Comparison of ENCODE assay signal across 2 cellular contexts in the genomic region with DNA sequence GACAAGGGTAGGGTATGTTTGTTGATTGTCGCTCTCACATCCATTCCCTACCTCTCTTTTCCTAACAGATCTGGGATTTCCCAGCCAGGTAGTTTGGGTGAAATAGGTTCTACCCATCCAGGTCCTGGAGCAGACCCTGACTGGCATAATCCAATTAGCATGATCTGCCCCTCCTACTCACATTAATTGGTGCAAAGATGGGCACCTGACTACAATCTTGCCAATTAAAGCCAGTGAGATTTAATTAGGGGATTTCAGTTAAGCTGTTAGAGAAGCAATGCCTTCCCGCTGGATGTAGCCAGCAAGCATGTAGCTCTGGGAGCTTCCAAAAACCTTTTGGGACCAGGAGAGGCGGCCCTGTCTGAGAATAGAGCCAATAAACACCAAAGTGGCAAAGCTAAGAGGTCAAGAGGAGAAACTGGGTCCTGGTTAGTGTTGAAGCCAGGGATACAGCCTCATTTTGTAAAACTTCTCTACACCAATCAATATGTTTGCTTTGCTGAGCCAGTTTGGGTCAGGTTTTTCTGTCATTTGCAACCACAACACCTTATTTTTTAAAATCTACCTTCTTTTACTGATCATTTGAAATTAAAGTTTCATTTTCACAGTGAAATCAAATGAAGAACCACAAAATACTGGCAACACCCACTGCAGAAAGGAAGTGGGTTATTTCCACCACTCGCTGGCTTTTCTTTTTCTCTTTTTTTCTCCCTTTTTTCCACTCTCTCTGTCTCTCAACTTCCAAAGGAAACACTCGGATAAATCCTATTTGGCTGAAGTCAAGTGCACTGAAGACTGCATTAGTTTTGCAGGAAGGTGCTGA.
TF ChIP-seq lines count a peak whose summit lies in the region.

No MANE protein-coding gene starts in this region.

TF ChIP-seq in liver, 16 proteins besides CTCF, POLR2A, EP300 and RAD21 (continued from another document):
- TF ChIP-seq HNF4A (conservative IDR thresholded peaks at IDR 0.05) (peak; percentile 46 to 49), YY1 (IDR thresholded peaks at IDR 0.05) (peak; percentile 84), EGR1 (IDR thresholded peaks at IDR 0.05; ENCODE audit: low read depth in 2 of 2) (no peak), RXRA (IDR thresholded peaks at IDR 0.05) (peak in 1 of 2 donors; percentile 53), NR2F2 (IDR thresholded peaks at IDR 0.05) (no peak), GABPA (IDR thresholded peaks at IDR 0.05 in 1 of 2, conservative IDR thresholded peaks at IDR 0.05 in 1 of 2) (no peak)
- TF ChIP-seq, protein P1, sequence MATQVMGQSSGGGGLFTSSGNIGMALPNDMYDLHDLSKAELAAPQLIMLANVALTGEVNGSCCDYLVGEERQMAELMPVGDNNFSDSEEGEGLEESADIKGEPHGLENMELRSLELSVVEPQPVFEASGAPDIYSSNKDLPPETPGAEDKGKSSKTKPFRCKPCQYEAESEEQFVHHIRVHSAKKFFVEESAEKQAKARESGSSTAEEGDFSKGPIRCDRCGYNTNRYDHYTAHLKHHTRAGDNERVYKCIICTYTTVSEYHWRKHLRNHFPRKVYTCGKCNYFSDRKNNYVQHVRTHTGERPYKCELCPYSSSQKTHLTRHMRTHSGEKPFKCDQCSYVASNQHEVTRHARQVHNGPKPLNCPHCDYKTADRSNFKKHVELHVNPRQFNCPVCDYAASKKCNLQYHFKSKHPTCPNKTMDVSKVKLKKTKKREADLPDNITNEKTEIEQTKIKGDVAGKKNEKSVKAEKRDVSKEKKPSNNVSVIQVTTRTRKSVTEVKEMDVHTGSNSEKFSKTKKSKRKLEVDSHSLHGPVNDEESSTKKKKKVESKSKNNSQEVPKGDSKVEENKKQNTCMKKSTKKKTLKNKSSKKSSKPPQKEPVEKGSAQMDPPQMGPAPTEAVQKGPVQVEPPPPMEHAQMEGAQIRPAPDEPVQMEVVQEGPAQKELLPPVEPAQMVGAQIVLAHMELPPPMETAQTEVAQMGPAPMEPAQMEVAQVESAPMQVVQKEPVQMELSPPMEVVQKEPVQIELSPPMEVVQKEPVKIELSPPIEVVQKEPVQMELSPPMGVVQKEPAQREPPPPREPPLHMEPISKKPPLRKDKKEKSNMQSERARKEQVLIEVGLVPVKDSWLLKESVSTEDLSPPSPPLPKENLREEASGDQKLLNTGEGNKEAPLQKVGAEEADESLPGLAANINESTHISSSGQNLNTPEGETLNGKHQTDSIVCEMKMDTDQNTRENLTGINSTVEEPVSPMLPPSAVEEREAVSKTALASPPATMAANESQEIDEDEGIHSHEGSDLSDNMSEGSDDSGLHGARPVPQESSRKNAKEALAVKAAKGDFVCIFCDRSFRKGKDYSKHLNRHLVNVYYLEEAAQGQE (IDR thresholded peaks at IDR 0.05) = no peak

TF ChIP-seq in HepG2, 621 proteins besides CTCF, POLR2A, EP300 and RAD21:
- TF ChIP-seq, protein P2, sequence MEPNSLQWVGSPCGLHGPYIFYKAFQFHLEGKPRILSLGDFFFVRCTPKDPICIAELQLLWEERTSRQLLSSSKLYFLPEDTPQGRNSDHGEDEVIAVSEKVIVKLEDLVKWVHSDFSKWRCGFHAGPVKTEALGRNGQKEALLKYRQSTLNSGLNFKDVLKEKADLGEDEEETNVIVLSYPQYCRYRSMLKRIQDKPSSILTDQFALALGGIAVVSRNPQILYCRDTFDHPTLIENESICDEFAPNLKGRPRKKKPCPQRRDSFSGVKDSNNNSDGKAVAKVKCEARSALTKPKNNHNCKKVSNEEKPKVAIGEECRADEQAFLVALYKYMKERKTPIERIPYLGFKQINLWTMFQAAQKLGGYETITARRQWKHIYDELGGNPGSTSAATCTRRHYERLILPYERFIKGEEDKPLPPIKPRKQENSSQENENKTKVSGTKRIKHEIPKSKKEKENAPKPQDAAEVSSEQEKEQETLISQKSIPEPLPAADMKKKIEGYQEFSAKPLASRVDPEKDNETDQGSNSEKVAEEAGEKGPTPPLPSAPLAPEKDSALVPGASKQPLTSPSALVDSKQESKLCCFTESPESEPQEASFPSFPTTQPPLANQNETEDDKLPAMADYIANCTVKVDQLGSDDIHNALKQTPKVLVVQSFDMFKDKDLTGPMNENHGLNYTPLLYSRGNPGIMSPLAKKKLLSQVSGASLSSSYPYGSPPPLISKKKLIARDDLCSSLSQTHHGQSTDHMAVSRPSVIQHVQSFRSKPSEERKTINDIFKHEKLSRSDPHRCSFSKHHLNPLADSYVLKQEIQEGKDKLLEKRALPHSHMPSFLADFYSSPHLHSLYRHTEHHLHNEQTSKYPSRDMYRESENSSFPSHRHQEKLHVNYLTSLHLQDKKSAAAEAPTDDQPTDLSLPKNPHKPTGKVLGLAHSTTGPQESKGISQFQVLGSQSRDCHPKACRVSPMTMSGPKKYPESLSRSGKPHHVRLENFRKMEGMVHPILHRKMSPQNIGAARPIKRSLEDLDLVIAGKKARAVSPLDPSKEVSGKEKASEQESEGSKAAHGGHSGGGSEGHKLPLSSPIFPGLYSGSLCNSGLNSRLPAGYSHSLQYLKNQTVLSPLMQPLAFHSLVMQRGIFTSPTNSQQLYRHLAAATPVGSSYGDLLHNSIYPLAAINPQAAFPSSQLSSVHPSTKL (CRISPR knock-in tag; IDR thresholded peaks at IDR 0.05) = no peak
- no peak for TF ChIP-seq TBX2 (CRISPR knock-in tag; IDR thresholded peaks at IDR 0.05; ENCODE audit: borderline replicate concordance)
- TF ChIP-seq, protein P3, sequence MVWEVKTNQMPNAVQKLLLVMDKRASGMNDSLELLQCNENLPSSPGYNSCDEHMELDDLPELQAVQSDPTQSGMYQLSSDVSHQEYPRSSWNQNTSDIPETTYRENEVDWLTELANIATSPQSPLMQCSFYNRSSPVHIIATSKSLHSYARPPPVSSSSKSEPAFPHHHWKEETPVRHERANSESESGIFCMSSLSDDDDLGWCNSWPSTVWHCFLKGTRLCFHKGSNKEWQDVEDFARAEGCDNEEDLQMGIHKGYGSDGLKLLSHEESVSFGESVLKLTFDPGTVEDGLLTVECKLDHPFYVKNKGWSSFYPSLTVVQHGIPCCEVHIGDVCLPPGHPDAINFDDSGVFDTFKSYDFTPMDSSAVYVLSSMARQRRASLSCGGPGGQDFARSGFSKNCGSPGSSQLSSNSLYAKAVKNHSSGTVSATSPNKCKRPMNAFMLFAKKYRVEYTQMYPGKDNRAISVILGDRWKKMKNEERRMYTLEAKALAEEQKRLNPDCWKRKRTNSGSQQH (CRISPR knock-in tag; IDR thresholded peaks at IDR 0.05; ENCODE audit: low read depth) = no peak
- no peak for TF ChIP-seq KMT2B (CRISPR knock-in tag; IDR thresholded peaks at IDR 0.05)
- no peak for TF ChIP-seq FIP1L1 (IDR thresholded peaks at IDR 0.05; ENCODE audit: borderline replicate concordance, insufficient read depth, low read depth, low read length)
- TF ChIP-seq, protein P4, sequence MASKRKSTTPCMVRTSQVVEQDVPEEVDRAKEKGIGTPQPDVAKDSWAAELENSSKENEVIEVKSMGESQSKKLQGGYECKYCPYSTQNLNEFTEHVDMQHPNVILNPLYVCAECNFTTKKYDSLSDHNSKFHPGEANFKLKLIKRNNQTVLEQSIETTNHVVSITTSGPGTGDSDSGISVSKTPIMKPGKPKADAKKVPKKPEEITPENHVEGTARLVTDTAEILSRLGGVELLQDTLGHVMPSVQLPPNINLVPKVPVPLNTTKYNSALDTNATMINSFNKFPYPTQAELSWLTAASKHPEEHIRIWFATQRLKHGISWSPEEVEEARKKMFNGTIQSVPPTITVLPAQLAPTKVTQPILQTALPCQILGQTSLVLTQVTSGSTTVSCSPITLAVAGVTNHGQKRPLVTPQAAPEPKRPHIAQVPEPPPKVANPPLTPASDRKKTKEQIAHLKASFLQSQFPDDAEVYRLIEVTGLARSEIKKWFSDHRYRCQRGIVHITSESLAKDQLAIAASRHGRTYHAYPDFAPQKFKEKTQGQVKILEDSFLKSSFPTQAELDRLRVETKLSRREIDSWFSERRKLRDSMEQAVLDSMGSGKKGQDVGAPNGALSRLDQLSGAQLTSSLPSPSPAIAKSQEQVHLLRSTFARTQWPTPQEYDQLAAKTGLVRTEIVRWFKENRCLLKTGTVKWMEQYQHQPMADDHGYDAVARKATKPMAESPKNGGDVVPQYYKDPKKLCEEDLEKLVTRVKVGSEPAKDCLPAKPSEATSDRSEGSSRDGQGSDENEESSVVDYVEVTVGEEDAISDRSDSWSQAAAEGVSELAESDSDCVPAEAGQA (IDR thresholded peaks at IDR 0.05; ENCODE audit: low read depth) = no peak
- TF ChIP-seq, protein P4 (CRISPR knock-in tag; IDR thresholded peaks at IDR 0.05; ENCODE audit: borderline replicate concordance) = no peak
- TF ChIP-seq, protein P5, sequence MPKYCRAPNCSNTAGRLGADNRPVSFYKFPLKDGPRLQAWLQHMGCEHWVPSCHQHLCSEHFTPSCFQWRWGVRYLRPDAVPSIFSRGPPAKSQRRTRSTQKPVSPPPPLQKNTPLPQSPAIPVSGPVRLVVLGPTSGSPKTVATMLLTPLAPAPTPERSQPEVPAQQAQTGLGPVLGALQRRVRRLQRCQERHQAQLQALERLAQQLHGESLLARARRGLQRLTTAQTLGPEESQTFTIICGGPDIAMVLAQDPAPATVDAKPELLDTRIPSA (CRISPR knock-in tag; IDR thresholded peaks at IDR 0.05; ENCODE audit: borderline replicate concordance) = no peak
- TF ChIP-seq CBX2 (IDR thresholded peaks at IDR 0.05; ENCODE audit: low read depth, low read length) = no peak
- no peak for TF ChIP-seq CBX2 (CRISPR knock-in tag; IDR thresholded peaks at IDR 0.05; ENCODE audit: low read depth)
- no peak for TF ChIP-seq U2AF2 (IDR thresholded peaks at IDR 0.05; ENCODE audit: low read depth, low read length)
- TF ChIP-seq, protein P6, sequence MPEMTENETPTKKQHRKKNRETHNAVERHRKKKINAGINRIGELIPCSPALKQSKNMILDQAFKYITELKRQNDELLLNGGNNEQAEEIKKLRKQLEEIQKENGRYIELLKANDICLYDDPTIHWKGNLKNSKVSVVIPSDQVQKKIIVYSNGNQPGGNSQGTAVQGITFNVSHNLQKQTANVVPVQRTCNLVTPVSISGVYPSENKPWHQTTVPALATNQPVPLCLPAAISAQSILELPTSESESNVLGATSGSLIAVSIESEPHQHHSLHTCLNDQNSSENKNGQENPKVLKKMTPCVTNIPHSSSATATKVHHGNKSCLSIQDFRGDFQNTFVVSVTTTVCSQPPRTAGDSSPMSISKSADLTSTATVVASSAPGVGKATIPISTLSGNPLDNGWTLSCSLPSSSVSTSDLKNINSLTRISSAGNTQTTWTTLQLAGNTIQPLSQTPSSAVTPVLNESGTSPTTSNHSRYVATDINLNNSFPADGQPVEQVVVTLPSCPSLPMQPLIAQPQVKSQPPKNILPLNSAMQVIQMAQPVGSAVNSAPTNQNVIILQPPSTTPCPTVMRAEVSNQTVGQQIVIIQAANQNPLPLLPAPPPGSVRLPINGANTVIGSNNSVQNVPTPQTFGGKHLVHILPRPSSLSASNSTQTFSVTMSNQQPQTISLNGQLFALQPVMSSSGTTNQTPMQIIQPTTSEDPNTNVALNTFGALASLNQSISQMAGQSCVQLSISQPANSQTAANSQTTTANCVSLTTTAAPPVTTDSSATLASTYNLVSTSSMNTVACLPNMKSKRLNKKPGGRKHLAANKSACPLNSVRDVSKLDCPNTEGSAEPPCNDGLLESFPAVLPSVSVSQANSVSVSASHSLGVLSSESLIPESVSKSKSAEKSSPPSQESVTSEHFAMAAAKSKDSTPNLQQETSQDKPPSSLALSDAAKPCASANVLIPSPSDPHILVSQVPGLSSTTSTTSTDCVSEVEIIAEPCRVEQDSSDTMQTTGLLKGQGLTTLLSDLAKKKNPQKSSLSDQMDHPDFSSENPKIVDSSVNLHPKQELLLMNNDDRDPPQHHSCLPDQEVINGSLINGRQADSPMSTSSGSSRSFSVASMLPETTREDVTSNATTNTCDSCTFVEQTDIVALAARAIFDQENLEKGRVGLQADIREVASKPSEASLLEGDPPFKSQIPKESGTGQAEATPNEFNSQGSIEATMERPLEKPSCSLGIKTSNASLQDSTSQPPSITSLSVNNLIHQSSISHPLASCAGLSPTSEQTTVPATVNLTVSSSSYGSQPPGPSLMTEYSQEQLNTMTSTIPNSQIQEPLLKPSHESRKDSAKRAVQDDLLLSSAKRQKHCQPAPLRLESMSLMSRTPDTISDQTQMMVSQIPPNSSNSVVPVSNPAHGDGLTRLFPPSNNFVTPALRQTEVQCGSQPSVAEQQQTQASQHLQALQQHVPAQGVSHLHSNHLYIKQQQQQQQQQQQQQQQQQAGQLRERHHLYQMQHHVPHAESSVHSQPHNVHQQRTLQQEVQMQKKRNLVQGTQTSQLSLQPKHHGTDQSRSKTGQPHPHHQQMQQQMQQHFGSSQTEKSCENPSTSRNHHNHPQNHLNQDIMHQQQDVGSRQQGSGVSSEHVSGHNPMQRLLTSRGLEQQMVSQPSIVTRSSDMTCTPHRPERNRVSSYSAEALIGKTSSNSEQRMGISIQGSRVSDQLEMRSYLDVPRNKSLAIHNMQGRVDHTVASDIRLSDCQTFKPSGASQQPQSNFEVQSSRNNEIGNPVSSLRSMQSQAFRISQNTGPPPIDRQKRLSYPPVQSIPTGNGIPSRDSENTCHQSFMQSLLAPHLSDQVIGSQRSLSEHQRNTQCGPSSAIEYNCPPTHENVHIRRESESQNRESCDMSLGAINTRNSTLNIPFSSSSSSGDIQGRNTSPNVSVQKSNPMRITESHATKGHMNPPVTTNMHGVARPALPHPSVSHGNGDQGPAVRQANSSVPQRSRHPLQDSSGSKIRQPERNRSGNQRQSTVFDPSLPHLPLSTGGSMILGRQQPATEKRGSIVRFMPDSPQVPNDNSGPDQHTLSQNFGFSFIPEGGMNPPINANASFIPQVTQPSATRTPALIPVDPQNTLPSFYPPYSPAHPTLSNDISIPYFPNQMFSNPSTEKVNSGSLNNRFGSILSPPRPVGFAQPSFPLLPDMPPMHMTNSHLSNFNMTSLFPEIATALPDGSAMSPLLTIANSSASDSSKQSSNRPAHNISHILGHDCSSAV (CRISPR knock-in tag; IDR thresholded peaks at IDR 0.05; ENCODE audit: borderline replicate concordance) = no peak
- TF ChIP-seq, protein P7, sequence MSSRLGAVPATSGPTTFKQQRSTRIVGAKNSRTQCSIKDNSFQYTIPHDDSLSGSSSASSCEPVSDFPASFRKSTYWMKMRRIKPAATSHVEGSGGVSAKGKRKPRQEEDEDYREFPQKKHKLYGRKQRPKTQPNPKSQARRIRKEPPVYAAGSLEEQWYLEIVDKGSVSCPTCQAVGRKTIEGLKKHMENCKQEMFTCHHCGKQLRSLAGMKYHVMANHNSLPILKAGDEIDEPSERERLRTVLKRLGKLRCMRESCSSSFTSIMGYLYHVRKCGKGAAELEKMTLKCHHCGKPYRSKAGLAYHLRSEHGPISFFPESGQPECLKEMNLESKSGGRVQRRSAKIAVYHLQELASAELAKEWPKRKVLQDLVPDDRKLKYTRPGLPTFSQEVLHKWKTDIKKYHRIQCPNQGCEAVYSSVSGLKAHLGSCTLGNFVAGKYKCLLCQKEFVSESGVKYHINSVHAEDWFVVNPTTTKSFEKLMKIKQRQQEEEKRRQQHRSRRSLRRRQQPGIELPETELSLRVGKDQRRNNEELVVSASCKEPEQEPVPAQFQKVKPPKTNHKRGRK (CRISPR knock-in tag; IDR thresholded peaks at IDR 0.05) = no peak
